In the genomic region with DNA sequence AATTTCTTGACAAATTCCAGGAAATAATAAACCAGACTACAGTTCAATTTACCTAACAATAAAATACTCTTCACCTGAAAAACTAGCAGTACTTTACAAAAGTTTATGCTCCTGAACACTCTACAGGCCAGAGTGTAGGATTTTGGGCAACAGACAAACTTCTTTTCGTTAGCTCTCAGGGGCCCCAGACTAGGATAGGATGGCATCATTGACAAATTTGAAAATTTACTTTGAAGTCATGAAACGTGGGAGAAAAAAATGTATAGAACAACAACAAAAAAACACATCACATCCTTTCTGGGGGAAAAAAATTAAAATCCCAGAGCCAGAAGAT, we compare ENCODE assay signal across 8 cellular contexts. TPM values are rescaled to one million over a fixed set of nuclear protein-coding genes. Genes with fewer than 3 reads are reported as not detected.
DNase-seq lines count a peak whose midpoint lies in the region; ATAC-seq and TF ChIP-seq lines count a peak whose summit lies in the region.

No MANE protein-coding gene starts in this region.

- H3K9me3 ChIP-seq in mesenchymal stem cell (ENCODE audit: control insufficient read depth, low read length): no peaks in the 10 kb centered on the region
- H3K9me3 ChIP-seq in upper lobe of left lung: no peaks in the 10 kb centered on the region

- H4K91ac ChIP-seq in mesenchymal stem cell (ENCODE audit: low read length): no peak overlapping the region

- no peak overlapping the region for H3K18ac ChIP-seq in mesenchymal stem cell (ENCODE audit: low read depth in 1 of 2, low read length in 2 of 2)

- peak overlapping the region; percentile 95 for H3K9ac ChIP-seq in mesenchymal stem cell (ENCODE audit: low read length)

- peaks cover 5% of the 10 kb centered on the region for H3K36me3 Mint-ChIP-seq in activated naive CD4-positive, alpha-beta T cell treated with anti-CD3 and anti-CD28 coated beads, Interleukin-2, amount 50 U/mL, for 24 hours

- no peak for ATAC-seq in upper lobe of left lung (ENCODE audit: low FRiP score in 2 of 2)
- no peak for ATAC-seq in HG02588 (IDR thresholded peaks at IDR 0.05; ENCODE audit: unreplicated experiment)

- H2BK5ac ChIP-seq in mesenchymal stem cell (ENCODE audit: low read depth, low read length, poor library complexity, severe bottlenecking): no peak overlapping the region

- H3K4ac ChIP-seq in mesenchymal stem cell (ENCODE audit: low read depth in 1 of 2, low read length in 2 of 2): no peak overlapping the region

- peaks cover 4% of the 10 kb centered on the region for H3K36me3 ChIP-seq in brain microvascular endothelial cell (replicated peaks)
- peaks cover 0 to 6% of the 10 kb centered on the region in 2 experiments for H3K36me3 ChIP-seq in mesenchymal stem cell (ENCODE audit: control insufficient read depth in 1 of 2, insufficient read depth in 2 of 2, low read depth in 1 of 2, low read length in 2 of 2)
- H3K36me3 ChIP-seq in upper lobe of left lung: no peaks in the 10 kb centered on the region

- H3K27ac Mint-ChIP-seq in activated naive CD4-positive, alpha-beta T cell treated with anti-CD3 and anti-CD28 coated beads, Interleukin-2, amount 50 U/mL, for 24 hours: peak overlapping the region; percentile 98

- no peaks in the 10 kb centered on the region for H3K9me3 Mint-ChIP-seq in activated naive CD4-positive, alpha-beta T cell treated with anti-CD3 and anti-CD28 coated beads, Interleukin-2, amount 50 U/mL, for 24 hours

- H3K4me1 Mint-ChIP-seq in activated naive CD4-positive, alpha-beta T cell treated with anti-CD3 and anti-CD28 coated beads, Interleukin-2, amount 50 U/mL, for 24 hours: peaks cover 65% of the 10 kb centered on the region

- no peak overlapping the region for H2BK15ac ChIP-seq in mesenchymal stem cell (ENCODE audit: low read depth, poor library complexity, severe bottlenecking)

- H3K79me1 ChIP-seq in mesenchymal stem cell (replicated peaks; ENCODE audit: low read length, poor library complexity, severe bottlenecking): no peaks in the 10 kb centered on the region

- H3K27ac ChIP-seq in brain microvascular endothelial cell: peak overlapping the region; percentile 97
- H3K27ac ChIP-seq in mesenchymal stem cell (ENCODE audit: low read length, poor library complexity, severe bottlenecking): peak overlapping the region; percentile 70
- H3K27ac ChIP-seq in upper lobe of left lung: peak overlapping the region; percentile 97 to 99 (median 98)

- H3K14ac ChIP-seq in mesenchymal stem cell (ENCODE audit: low read length in 2 of 2): no peak overlapping the region

- DNase-seq in activated naive CD4-positive, alpha-beta T cell (lab: John Stamatoyannopoulos, UW): no peak
- DNase-seq in brain microvascular endothelial cell (no peak), mesenchymal stem cell (no peak), upper lobe of left lung (no peak), NCI-H2227 treated with DMSO at 0.1 percent for 48 hours (lab: John Stamatoyannopoulos, UW) (no peak)
- DNase-seq in activated CD4-positive, CD25-positive, alpha-beta regulatory T cell (lab: John Stamatoyannopoulos, UW): no peak

- H3K4me1 ChIP-seq in mesenchymal stem cell (ENCODE audit: control insufficient read depth, insufficient read depth, low read depth, low read length): peaks cover 22% of the 10 kb centered on the region
- H3K4me1 ChIP-seq in upper lobe of left lung: peaks cover 63 to 83% (median 76%) of the 10 kb centered on the region in 4 donors

- 8% methylated on average over 2 of the region's 2 CpGs for WGBS in mesenchymal stem cell
- WGBS in upper lobe of left lung, 2 donors: 0% methylated on average over 2 of the region's 2 CpGs

- no peak for TF ChIP-seq CTCF in brain microvascular endothelial cell (IDR thresholded peaks at IDR 0.05; ENCODE audit: low read depth, low read length, missing control alignments)
- TF ChIP-seq CTCF in upper lobe of left lung (IDR thresholded peaks at IDR 0.05): no peak

- no peak overlapping the region for H2AFZ ChIP-seq in mesenchymal stem cell (ENCODE audit: low read depth, low read length)

- H3K4me3 Mint-ChIP-seq in activated naive CD4-positive, alpha-beta T cell treated with anti-CD3 and anti-CD28 coated beads, Interleukin-2, amount 50 U/mL, for 24 hours: peak overlapping the region; percentile 99

- TF ChIP-seq POLR2A in upper lobe of left lung (IDR thresholded peaks at IDR 0.05): no peak

- peak overlapping the region; percentile 45 for H3K4me2 ChIP-seq in mesenchymal stem cell (ENCODE audit: low read length, poor library complexity, severe bottlenecking)

- no peak overlapping the region for H4K8ac ChIP-seq in mesenchymal stem cell (ENCODE audit: low read length)

- in situ Hi-C loops in brain microvascular endothelial cell (cut with HindIII; ENCODE audit: low pct_ligation_motif_present, low sequenced_read_pairs): no loop called here

- no peaks in the 10 kb centered on the region for H3K27me3 Mint-ChIP-seq in activated naive CD4-positive, alpha-beta T cell treated with anti-CD3 and anti-CD28 coated beads, Interleukin-2, amount 50 U/mL, for 24 hours

- no peak overlapping the region for H2BK12ac ChIP-seq in mesenchymal stem cell (ENCODE audit: low read length in 2 of 2)

- TF ChIP-seq EP300 in upper lobe of left lung (IDR thresholded peaks at IDR 0.05): no peak

- H3K4me3 ChIP-seq in brain microvascular endothelial cell (ENCODE audit: low read depth, low read length): peak overlapping the region; percentile 98
- H3K4me3 ChIP-seq in mesenchymal stem cell (ENCODE audit: insufficient read depth in 1 of 2, low read depth in 1 of 2, low read length in 2 of 2): peak overlapping the region; percentile 97 to 99
- peak overlapping the region; percentile 53 to 81 (median 72) for H3K4me3 ChIP-seq in upper lobe of left lung

- no peak overlapping the region for H2BK120ac ChIP-seq in mesenchymal stem cell (ENCODE audit: low read depth, low read length)

- H2AK5ac ChIP-seq in mesenchymal stem cell (ENCODE audit: low read length, severe bottlenecking): no peak overlapping the region

- no peak overlapping the region for H3K23ac ChIP-seq in mesenchymal stem cell (ENCODE audit: low read length in 2 of 2)

- H3K27me3 ChIP-seq in brain microvascular endothelial cell (replicated peaks): no peaks in the 10 kb centered on the region
- no peaks in the 10 kb centered on the region for H3K27me3 ChIP-seq in mesenchymal stem cell (ENCODE audit: control insufficient read depth in 1 of 2, insufficient read depth in 1 of 2, low read length in 2 of 2)
- no peaks in the 10 kb centered on the region for H3K27me3 ChIP-seq in upper lobe of left lung

RNA-seq across cellular contexts. Expression of a gene that starts 1.2 kb away (rescaled TPM):
- polyA plus RNA-seq in mesenchymal stem cell (2013, experiment 1 of 2): 541 TPM
- polyA plus RNA-seq in mesenchymal stem cell (2013, experiment 2 of 2): 563 TPM
- 100 to 1,000 TPM in 4 of 6 donors, 10 to 100 TPM in 2; 71.6 to 279 (median 148) TPM for total RNA-seq in upper lobe of left lung
